In genomic region chr2:17538844-17539554, GRCh38 we compare ENCODE assay signal across 1 cellular context.
TF ChIP-seq lines count a peak whose summit lies in the region.

No MANE protein-coding gene starts in this region.

TF ChIP-seq in K562, 482 proteins besides CTCF, POLR2A, EP300 and RAD21 (continues in another document):
- TF ChIP-seq HSF4 (CRISPR knock-in tag; IDR thresholded peaks at IDR 0.05; ENCODE audit: borderline replicate concordance) = no peak
- TF ChIP-seq HDAC6 (IDR thresholded peaks at IDR 0.05; ENCODE audit: low read depth, low read length) = peak; percentile 46; the same call in 1 of the 2 replicates
- no peak for TF ChIP-seq ZNF324 (CRISPR knock-in tag; IDR thresholded peaks at IDR 0.05)
- TF ChIP-seq GABPB2 (CRISPR knock-in tag; conservative IDR thresholded peaks at IDR 0.05) = no peak
- TF ChIP-seq DDX20 (tag; IDR thresholded peaks at IDR 0.05; ENCODE audit: low read depth) = no peak
- TF ChIP-seq NCOA1 (IDR thresholded peaks at IDR 0.05; ENCODE audit: low read depth) = no peak
- no peak for TF ChIP-seq MYC (IDR thresholded peaks at IDR 0.05; ENCODE audit: low read depth, low read length)
- no peak for TF ChIP-seq MYC (CRISPR knock-in tag; IDR thresholded peaks at IDR 0.05; ENCODE audit: borderline replicate concordance, low read depth)
- TF ChIP-seq ZNF174 (CRISPR knock-in tag; IDR thresholded peaks at IDR 0.05) = no peak
- TF ChIP-seq BCOR (IDR thresholded peaks at IDR 0.05) = no peak
- no peak for TF ChIP-seq PPARD (CRISPR knock-in tag; IDR thresholded peaks at IDR 0.05)
- no peak for TF ChIP-seq ZFX (CRISPR knock-in tag; IDR thresholded peaks at IDR 0.05)
- TF ChIP-seq MEF2D (tag; conservative IDR thresholded peaks at IDR 0.05; ENCODE audit: low read depth) = no peak
- no peak for TF ChIP-seq SP2 (IDR thresholded peaks at IDR 0.05; ENCODE audit: extremely low read depth, low read depth, low read length, poor library complexity, severe bottlenecking)
- TF ChIP-seq NR2C2 (CRISPR knock-in tag; IDR thresholded peaks at IDR 0.05) = no peak
- no peak for TF ChIP-seq NR2C2 (tag; IDR thresholded peaks at IDR 0.05)
- no peak for TF ChIP-seq TSC22D4 (tag; IDR thresholded peaks at IDR 0.05)
- TF ChIP-seq CTBP1 (IDR thresholded peaks at IDR 0.05; ENCODE audit: borderline replicate concordance) = no peak
- peak in 1 of 2 experiments; percentile 87 for TF ChIP-seq E2F6 (IDR thresholded peaks at IDR 0.05; ENCODE audit: borderline replicate concordance in 1 of 2, extremely low read depth in 1 of 2, insufficient read depth in 1 of 2, insufficient read length in 1 of 2, low read depth in 1 of 2, low read length in 1 of 2, poor library complexity in 1 of 2, severe bottlenecking in 1 of 2)
- TF ChIP-seq, protein P1, sequence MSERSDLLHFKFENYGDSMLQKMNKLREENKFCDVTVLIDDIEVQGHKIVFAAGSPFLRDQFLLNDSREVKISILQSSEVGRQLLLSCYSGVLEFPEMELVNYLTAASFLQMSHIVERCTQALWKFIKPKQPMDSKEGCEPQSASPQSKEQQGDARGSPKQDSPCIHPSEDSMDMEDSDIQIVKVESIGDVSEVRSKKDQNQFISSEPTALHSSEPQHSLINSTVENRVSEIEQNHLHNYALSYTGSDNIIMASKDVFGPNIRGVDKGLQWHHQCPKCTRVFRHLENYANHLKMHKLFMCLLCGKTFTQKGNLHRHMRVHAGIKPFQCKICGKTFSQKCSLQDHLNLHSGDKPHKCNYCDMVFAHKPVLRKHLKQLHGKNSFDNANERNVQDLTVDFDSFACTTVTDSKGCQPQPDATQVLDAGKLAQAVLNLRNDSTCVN (CRISPR knock-in tag; IDR thresholded peaks at IDR 0.05) = no peak
- TF ChIP-seq RBM17 (IDR thresholded peaks at IDR 0.05; ENCODE audit: borderline replicate concordance, low read depth, low read length) = no peak
- TF ChIP-seq RBFOX2 (IDR thresholded peaks at IDR 0.05; ENCODE audit: low read depth, low read length) = 0 out of 2 replicates have a peak, but pooled peaks have one; percentile 30
- peak; percentile 30; the same call in 1 of the 2 replicates for TF ChIP-seq CEBPB (tag; IDR thresholded peaks at IDR 0.05)
- TF ChIP-seq NR3C1 (CRISPR knock-in tag; IDR thresholded peaks at IDR 0.05) = no peak
- no peak for TF ChIP-seq CCNT2 (IDR thresholded peaks at IDR 0.05; ENCODE audit: borderline replicate concordance, extremely low read depth, insufficient read length, low read depth, low read length)
- no peak for TF ChIP-seq GATA2 (CRISPR knock-in tag; IDR thresholded peaks at IDR 0.05)
- no peak for TF ChIP-seq ZNF165 (CRISPR knock-in tag; IDR thresholded peaks at IDR 0.05; ENCODE audit: borderline replicate concordance)
- no peak for TF ChIP-seq CREB3 (tag; conservative IDR thresholded peaks at IDR 0.05; ENCODE audit: low read depth)
- no peak for TF ChIP-seq CBFA2T3 (IDR thresholded peaks at IDR 0.05)
- no peak for TF ChIP-seq PKNOX1 (IDR thresholded peaks at IDR 0.05)
- no peak for TF ChIP-seq ARID3A (IDR thresholded peaks at IDR 0.05; ENCODE audit: borderline replicate concordance, low read depth, low read length)
- TF ChIP-seq RNF219 (CRISPR knock-in tag; IDR thresholded peaks at IDR 0.05) = no peak
- TF ChIP-seq, protein P2, sequence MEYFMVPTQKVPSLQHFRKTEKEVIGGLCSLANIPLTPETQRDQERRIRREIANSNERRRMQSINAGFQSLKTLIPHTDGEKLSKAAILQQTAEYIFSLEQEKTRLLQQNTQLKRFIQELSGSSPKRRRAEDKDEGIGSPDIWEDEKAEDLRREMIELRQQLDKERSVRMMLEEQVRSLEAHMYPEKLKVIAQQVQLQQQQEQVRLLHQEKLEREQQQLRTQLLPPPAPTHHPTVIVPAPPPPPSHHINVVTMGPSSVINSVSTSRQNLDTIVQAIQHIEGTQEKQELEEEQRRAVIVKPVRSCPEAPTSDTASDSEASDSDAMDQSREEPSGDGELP (CRISPR knock-in tag; IDR thresholded peaks at IDR 0.05; ENCODE audit: borderline replicate concordance) = no peak
- TF ChIP-seq, protein P3, sequence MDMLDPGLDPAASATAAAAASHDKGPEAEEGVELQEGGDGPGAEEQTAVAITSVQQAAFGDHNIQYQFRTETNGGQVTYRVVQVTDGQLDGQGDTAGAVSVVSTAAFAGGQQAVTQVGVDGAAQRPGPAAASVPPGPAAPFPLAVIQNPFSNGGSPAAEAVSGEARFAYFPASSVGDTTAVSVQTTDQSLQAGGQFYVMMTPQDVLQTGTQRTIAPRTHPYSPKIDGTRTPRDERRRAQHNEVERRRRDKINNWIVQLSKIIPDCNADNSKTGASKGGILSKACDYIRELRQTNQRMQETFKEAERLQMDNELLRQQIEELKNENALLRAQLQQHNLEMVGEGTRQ (CRISPR knock-in tag; IDR thresholded peaks at IDR 0.05) = no peak
- TF ChIP-seq, protein P4, sequence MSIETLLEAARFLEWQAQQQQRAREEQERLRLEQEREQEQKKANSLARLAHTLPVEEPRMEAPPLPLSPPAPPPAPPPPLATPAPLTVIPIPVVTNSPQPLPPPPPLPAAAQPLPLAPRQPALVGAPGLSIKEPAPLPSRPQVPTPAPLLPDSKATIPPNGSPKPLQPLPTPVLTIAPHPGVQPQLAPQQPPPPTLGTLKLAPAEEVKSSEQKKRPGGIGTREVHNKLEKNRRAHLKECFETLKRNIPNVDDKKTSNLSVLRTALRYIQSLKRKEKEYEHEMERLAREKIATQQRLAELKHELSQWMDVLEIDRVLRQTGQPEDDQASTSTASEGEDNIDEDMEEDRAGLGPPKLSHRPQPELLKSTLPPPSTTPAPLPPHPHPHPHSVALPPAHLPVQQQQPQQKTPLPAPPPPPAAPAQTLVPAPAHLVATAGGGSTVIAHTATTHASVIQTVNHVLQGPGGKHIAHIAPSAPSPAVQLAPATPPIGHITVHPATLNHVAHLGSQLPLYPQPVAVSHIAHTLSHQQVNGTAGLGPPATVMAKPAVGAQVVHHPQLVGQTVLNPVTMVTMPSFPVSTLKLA (conservative IDR thresholded peaks at IDR 0.05) = no peak
- no peak for TF ChIP-seq HLTF (IDR thresholded peaks at IDR 0.05)
- TF ChIP-seq ASH1L (IDR thresholded peaks at IDR 0.05; ENCODE audit: borderline replicate concordance, low read depth, partially characterized antibody) = no peak
- no peak for TF ChIP-seq SMARCC2 (IDR thresholded peaks at IDR 0.05; ENCODE audit: low read depth)
- TF ChIP-seq MAX (CRISPR knock-in tag; IDR thresholded peaks at IDR 0.05) = peak; percentile 43; the same call in 1 of the 2 replicates
- no peak for TF ChIP-seq ZNF280B (CRISPR knock-in tag; IDR thresholded peaks at IDR 0.05)
- no peak for TF ChIP-seq MIER1 (IDR thresholded peaks at IDR 0.05; ENCODE audit: low read depth)
- TF ChIP-seq, protein P5, sequence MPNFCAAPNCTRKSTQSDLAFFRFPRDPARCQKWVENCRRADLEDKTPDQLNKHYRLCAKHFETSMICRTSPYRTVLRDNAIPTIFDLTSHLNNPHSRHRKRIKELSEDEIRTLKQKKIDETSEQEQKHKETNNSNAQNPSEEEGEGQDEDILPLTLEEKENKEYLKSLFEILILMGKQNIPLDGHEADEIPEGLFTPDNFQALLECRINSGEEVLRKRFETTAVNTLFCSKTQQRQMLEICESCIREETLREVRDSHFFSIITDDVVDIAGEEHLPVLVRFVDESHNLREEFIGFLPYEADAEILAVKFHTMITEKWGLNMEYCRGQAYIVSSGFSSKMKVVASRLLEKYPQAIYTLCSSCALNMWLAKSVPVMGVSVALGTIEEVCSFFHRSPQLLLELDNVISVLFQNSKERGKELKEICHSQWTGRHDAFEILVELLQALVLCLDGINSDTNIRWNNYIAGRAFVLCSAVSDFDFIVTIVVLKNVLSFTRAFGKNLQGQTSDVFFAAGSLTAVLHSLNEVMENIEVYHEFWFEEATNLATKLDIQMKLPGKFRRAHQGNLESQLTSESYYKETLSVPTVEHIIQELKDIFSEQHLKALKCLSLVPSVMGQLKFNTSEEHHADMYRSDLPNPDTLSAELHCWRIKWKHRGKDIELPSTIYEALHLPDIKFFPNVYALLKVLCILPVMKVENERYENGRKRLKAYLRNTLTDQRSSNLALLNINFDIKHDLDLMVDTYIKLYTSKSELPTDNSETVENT (CRISPR knock-in tag; IDR thresholded peaks at IDR 0.05) = no peak
- no peak for TF ChIP-seq ZNF277 (CRISPR knock-in tag; IDR thresholded peaks at IDR 0.05; ENCODE audit: borderline replicate concordance)
- TF ChIP-seq, protein P6, sequence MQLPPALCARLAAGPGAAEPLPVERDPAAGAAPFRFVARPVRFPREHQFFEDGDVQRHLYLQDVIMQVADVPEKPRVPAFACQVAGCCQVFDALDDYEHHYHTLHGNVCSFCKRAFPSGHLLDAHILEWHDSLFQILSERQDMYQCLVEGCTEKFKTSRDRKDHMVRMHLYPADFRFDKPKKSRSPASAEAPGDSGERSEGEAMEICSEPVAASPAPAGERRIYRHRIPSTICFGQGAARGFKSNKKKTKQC (CRISPR knock-in tag; IDR thresholded peaks at IDR 0.05) = 0 out of 2 replicates have a peak, but pooled peaks have one; percentile 35
